ENCODE assay signal across 8 cellular contexts in the genomic region with DNA sequence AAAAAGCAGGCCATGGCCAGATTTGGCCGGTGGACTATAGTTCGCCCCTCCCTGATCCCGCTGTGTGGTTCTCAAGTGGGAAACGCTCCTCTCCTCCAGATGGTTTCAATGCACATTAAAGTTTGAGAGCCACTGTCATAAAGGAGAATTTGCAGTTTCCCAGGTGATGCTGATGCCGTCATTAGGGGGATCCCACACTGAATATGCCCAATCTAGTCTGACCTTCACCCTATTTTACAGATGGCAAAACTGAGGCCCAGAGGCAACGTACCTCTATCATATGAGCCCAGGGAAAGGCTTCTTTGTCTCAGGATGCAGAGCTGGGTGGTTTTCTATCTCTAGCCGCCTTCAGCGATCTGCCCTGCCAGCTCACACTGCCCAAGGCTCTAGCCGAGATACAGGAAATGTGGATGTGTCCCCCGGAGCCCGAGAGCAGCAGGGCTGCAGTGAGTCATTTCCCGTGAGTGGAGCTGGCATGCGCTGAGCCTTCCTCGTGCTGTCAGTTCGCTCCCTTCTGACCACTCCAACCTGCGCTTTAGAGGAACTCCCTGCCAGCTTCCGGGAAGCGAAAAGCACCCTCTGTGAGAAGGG.
DNase-seq lines count a peak whose midpoint lies in the region; ATAC-seq and TF ChIP-seq lines count a peak whose summit lies in the region.

No MANE protein-coding gene starts in this region.

- DNase-seq in Daoy (ENCODE audit: low read depth) (peak; percentile 98), LoVo (ENCODE audit: low spot score) (peak; percentile 58), coronary artery (ENCODE audit: low spot score) (peak; percentile 88), NCI-H1436 (lab: John Stamatoyannopoulos, UW) (no peak)
- peak; percentile 91 for DNase-seq in activated CD4-positive, alpha-beta T cell treated with anti-CD3 and anti-CD28 coated beads, Interleukin-2, amount 10 ng/mL, durations not matched to agents 24 days and 14 days
- peak; percentile 48 for DNase-seq in stimulated activated CD8-positive, alpha-beta memory T cell treated with anti-CD3 and anti-CD28 coated beads, Interleukin-7, amount 100 ng/mL, for 24 hours (ENCODE audit: low read depth)

- WGBS in mesodermal cell (ENCODE audit: insufficient coverage in 2 of 2), 2 experiments, result 54 to 63% methylated on average over 13 to 14 of the region's 18 CpGs

- H3K27ac ChIP-seq in coronary artery (peak overlapping the region; percentile 27 to 68), mesodermal cell (ENCODE audit: low read depth, low read length, severe bottlenecking) (peak overlapping the region; percentile 66)

- H3K4me3 Mint-ChIP-seq in activated CD4-positive, alpha-beta T cell treated with anti-CD3 and anti-CD28 coated beads, Interleukin-2, amount 10 ng/mL, durations not matched to agents 24 days and 14 days, result peak overlapping the region; percentile 89

- H3K27ac Mint-ChIP-seq in activated CD4-positive, alpha-beta T cell treated with anti-CD3 and anti-CD28 coated beads, Interleukin-2, amount 10 ng/mL, durations not matched to agents 24 days and 14 days, result peak overlapping the region; percentile 99

- H3K9me3 Mint-ChIP-seq in activated CD4-positive, alpha-beta T cell treated with anti-CD3 and anti-CD28 coated beads, Interleukin-2, amount 10 ng/mL, durations not matched to agents 24 days and 14 days, result no peaks in the 10 kb centered on the region

- H3K4me1 Mint-ChIP-seq in activated CD4-positive, alpha-beta T cell treated with anti-CD3 and anti-CD28 coated beads, Interleukin-2, amount 10 ng/mL, durations not matched to agents 24 days and 14 days, result peaks cover 66% of the 10 kb centered on the region

- ATAC-seq in GM21786 (IDR thresholded peaks at IDR 0.05; ENCODE audit: unreplicated experiment), result peak; percentile 58

- peaks cover 3% of the 10 kb centered on the region for H3K36me3 Mint-ChIP-seq in activated CD4-positive, alpha-beta T cell treated with anti-CD3 and anti-CD28 coated beads, Interleukin-2, amount 10 ng/mL, durations not matched to agents 24 days and 14 days (ENCODE audit: low read depth)

- no peak for TF ChIP-seq CTCF in coronary artery (IDR thresholded peaks at IDR 0.05)

- H3K27me3 Mint-ChIP-seq in activated CD4-positive, alpha-beta T cell treated with anti-CD3 and anti-CD28 coated beads, Interleukin-2, amount 10 ng/mL, durations not matched to agents 24 days and 14 days, result no peaks in the 10 kb centered on the region

- no peaks in the 10 kb centered on the region for H3K9me3 ChIP-seq in mesodermal cell (ENCODE audit: control insufficient read depth, low read length)

- H3K36me3 ChIP-seq in mesodermal cell (ENCODE audit: control insufficient read depth, insufficient read depth, low read length), result no peaks in the 10 kb centered on the region

- intact Hi-C loops in activated CD4-positive, alpha-beta T cell treated with anti-CD3 and anti-CD28 coated beads, Interleukin-2, amount 10 ng/mL, durations not matched to agents 24 days and 14 days (cut with micrococcal nuclease), result loop anchor here (1.0 to 10.0 kb wide), 8 partner anchors 8 to 340 kb away; no protein-coding TSS in a partner anchor

- H3K4me3 ChIP-seq in coronary artery, result peak overlapping the region; percentile 35
- no peak overlapping the region for H3K4me3 ChIP-seq in mesodermal cell (ENCODE audit: extremely low read depth, insufficient read depth, low read length, poor library complexity, severe bottlenecking)

- peaks cover 80% of the 10 kb centered on the region for H3K4me1 ChIP-seq in mesodermal cell (ENCODE audit: control insufficient read depth, insufficient read depth, low read length, poor library complexity, severe bottlenecking)
